Comparison of ENCODE assay signal across 1 cellular context in the genomic region with DNA sequence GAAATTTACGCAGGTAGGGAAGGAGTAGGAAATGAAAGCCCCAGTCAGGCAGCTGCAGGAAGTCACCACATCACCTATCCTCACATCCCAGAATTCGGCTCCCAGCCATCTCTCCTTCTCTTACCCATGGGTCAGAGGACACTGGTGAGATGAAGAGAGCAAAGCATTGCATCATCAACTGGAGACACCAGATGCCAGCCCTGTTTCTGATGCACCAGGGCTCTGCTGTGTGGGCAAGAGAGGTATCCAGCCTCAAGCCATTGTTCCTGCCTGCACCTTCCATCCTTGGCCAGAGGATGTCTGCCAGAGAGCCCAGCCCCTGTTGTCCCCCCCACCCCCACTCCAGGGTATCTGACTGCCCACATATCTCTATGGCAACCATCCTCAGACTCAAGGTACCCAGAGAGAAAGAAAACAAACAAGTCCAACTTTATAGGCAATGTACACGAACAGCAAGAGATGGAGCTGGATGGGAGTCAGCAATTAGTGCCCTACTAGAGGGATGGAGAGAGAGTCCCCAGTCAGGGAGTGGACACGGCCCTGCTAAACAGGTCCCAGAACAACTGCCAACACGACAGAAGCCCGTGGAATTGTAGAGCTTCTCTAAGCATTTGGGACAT.
A peak's percentile ranks its signal among the peaks of the same experiment; 100 is the strongest.
TF ChIP-seq lines count a peak whose summit lies in the region.

No MANE protein-coding gene starts in this region.

TF ChIP-seq in K562, 482 proteins besides CTCF, POLR2A, EP300 and RAD21:
- TF ChIP-seq RHOXF2B (CRISPR knock-in tag; conservative IDR thresholded peaks at IDR 0.05) (no peak), RBFOX2 (IDR thresholded peaks at IDR 0.05; ENCODE audit: low read depth, low read length) (no peak), NCOR1 (IDR thresholded peaks at IDR 0.05) (no peak), ZNF507 (tag; conservative IDR thresholded peaks at IDR 0.05) (no peak), ZNF282 (CRISPR knock-in tag; IDR thresholded peaks at IDR 0.05) (no peak), CEBPG (CRISPR knock-in tag; IDR thresholded peaks at IDR 0.05) (peak; percentile 30; the same call in 1 of the 2 replicates), CEBPG (tag; conservative IDR thresholded peaks at IDR 0.05 in 1 of 2, IDR thresholded peaks at IDR 0.05 in 1 of 2) (no peak), CEBPB (tag; IDR thresholded peaks at IDR 0.05) (0 out of 2 replicates have a peak, but pooled peaks have one; percentile 16), HNRNPH1 (optimal IDR thresholded peaks at IDR 0.05; ENCODE audit: low read depth, low read length) (no peak), TAL1 (IDR thresholded peaks at IDR 0.05) (no peak), ZNF57 (CRISPR knock-in tag; IDR thresholded peaks at IDR 0.05) (no peak), ZBTB12 (CRISPR knock-in tag; IDR thresholded peaks at IDR 0.05) (no peak), SP2 (IDR thresholded peaks at IDR 0.05; ENCODE audit: extremely low read depth, low read depth, low read length, poor library complexity, severe bottlenecking) (no peak), PRPF4 (IDR thresholded peaks at IDR 0.05; ENCODE audit: insufficient read depth, low read depth, low read length, poor library complexity, severe bottlenecking) (no peak), ZBTB40 (IDR thresholded peaks at IDR 0.05) (peak; percentile 70), ZBTB40 (CRISPR knock-in tag; IDR thresholded peaks at IDR 0.05) (no peak), CUX1 (CRISPR knock-in tag; IDR thresholded peaks at IDR 0.05) (no peak)
- TF ChIP-seq, protein P1, sequence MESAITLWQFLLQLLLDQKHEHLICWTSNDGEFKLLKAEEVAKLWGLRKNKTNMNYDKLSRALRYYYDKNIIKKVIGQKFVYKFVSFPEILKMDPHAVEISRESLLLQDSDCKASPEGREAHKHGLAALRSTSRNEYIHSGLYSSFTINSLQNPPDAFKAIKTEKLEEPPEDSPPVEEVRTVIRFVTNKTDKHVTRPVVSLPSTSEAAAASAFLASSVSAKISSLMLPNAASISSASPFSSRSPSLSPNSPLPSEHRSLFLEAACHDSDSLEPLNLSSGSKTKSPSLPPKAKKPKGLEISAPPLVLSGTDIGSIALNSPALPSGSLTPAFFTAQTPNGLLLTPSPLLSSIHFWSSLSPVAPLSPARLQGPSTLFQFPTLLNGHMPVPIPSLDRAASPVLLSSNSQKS (CRISPR knock-in tag; IDR thresholded peaks at IDR 0.05), result no peak
- TF ChIP-seq, protein P2, sequence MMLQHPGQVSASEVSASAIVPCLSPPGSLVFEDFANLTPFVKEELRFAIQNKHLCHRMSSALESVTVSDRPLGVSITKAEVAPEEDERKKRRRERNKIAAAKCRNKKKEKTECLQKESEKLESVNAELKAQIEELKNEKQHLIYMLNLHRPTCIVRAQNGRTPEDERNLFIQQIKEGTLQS (IDR thresholded peaks at IDR 0.05), result peak; percentile 78
- TF ChIP-seq, protein P2 (CRISPR knock-in tag; conservative IDR thresholded peaks at IDR 0.05), result no peak
